ENCODE assay signal across 1 cellular context in the genomic region with DNA sequence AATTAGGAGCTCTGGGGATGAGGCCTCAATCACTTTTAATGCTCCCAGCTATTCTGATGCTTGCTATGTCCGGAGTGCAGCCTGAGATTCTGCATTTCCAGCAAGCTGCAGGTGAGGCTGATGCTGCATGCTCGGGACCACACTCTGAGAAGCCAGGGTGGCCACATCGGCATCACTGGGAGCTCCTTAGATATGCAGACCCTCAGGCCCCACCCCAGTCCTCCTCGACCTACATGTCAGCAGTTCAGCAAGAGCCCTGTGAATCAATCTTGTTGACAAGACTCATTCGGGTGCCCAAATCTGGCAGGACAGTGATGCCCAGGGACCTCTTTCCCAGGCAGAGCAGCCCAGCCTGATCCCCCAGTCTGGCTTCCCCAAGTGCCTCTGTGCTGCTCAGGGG.
TF ChIP-seq lines count a peak whose summit lies in the region.

No MANE protein-coding gene starts in this region.

TF ChIP-seq in H1, 55 proteins besides CTCF, POLR2A, EP300 and RAD21:
- TF ChIP-seq HDAC6 (IDR thresholded peaks at IDR 0.05; ENCODE audit: low read depth, low read length) (no peak), SIN3A (conservative IDR thresholded peaks at IDR 0.05 in 1 of 2, IDR thresholded peaks at IDR 0.05 in 1 of 2; ENCODE audit: low read depth in 1 of 2, low read length in 2 of 2) (no peak), HDAC2 (IDR thresholded peaks at IDR 0.05; ENCODE audit: borderline replicate concordance in 1 of 2, low read depth in 2 of 2, low read length in 2 of 2) (no peak), CREB1 (IDR thresholded peaks at IDR 0.05) (no peak), TBP (IDR thresholded peaks at IDR 0.05; ENCODE audit: low read depth, low read length) (no peak), KDM4A (IDR thresholded peaks at IDR 0.05; ENCODE audit: low read depth, low read length, severe bottlenecking) (no peak), BACH1 (IDR thresholded peaks at IDR 0.05; ENCODE audit: low read length) (no peak), KDM1A (IDR thresholded peaks at IDR 0.05; ENCODE audit: borderline replicate concordance, low read length) (no peak)
- TF ChIP-seq, protein P1, sequence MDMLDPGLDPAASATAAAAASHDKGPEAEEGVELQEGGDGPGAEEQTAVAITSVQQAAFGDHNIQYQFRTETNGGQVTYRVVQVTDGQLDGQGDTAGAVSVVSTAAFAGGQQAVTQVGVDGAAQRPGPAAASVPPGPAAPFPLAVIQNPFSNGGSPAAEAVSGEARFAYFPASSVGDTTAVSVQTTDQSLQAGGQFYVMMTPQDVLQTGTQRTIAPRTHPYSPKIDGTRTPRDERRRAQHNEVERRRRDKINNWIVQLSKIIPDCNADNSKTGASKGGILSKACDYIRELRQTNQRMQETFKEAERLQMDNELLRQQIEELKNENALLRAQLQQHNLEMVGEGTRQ (IDR thresholded peaks at IDR 0.05; ENCODE audit: low read length) = no peak
